ENCODE assay signal across 26 cellular contexts in the genomic region with DNA sequence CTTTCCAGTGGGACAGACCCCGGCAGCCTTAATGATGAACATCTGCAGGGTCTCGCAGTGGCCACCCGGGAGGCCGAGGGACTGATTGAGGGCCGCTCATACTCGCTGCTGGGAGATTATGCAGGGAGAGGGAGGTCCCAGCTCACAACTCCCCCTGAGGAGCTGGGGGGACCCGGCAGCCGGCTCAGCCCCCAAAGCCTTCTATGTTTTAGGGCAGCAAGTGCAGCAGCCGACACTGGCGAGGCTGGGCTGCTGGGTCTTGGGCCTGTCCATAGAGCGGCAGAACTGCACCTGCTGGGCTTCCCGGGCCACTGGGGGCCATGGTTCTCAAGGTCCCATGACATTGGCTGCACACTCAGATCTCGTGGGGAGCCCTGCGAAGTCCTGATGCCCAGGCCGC.
"Had no signal": no experiment of that assay in that cellular context is flagged by ENCODE, and none has a peak within 500 bp of the region (broad histone marks: within the 10 kb centered on the region; RNA-seq: fewer than 3 reads in every experiment).

No MANE protein-coding gene starts in this region.

- H3K27ac ChIP-seq: ascending aorta, cardiac muscle cell had no signal

- H3K9me3 ChIP-seq: ascending aorta had no signal

- H3K4me3 ChIP-seq: ascending aorta, cardiac muscle cell had no signal

- H3K27me3 ChIP-seq: ascending aorta, cardiac muscle cell had no signal

- DNase-seq: activated CD4-positive, alpha-beta T cell treated with anti-CD3 and anti-CD28 coated beads, Interleukin-2, amount 10 ng/mL, durations not matched to agents 24 days and 14 days; activated CD4-positive, alpha-beta T cell treated with anti-CD3 and anti-CD28 coated beads, Interleukin-2, amount 50 U/mL, for 4 hours; activated CD8-positive, alpha-beta T cell treated with anti-CD3 and anti-CD28 coated beads for 36 hours; activated effector memory CD4-positive, alpha-beta T cell treated with anti-CD3 and anti-CD28 coated beads, Interleukin-2, amount 50 U/mL, for 16 hours; activated naive CD4-positive, alpha-beta T cell; activated naive CD4-positive, alpha-beta T cell treated with anti-CD3 and anti-CD28 coated beads, Interleukin-2, amount 50 U/mL, for 16 hours; activated naive CD8-positive, alpha-beta T cell treated with anti-CD3 and anti-CD28 coated beads for 36 hours; activated T-cell treated with anti-CD3 and anti-CD28 coated beads, Interleukin-2, amount 50 U/mL, for 1 hour; activated T-cell treated with anti-CD3 and anti-CD28 coated beads, Interleukin-2, amount 50 U/mL, for 72 hours; amniotic stem cell; Karpas-422; KBM-7; NCI-H1048; NCI-H1436 treated with DMSO at 0.1 percent for 48 hours; NCI-H1694 treated with DMSO at 0.1 percent for 48 hours; NCI-H2107; NCI-H2171; NCI-H510A; NCI-H526; NCI-H748 treated with DMSO at 0.1 percent for 48 hours; NK-92 treated with Interleukin-12 subunit alpha and Interleukin-12 subunit beta, amount 100 ng/mL, for 24 hours; Right ventricle myocardium superior; T1000 had no signal

- ATAC-seq: activated CD8-positive, alpha-beta T cell treated with anti-CD3 and anti-CD28 coated beads for 36 hours; activated T-cell treated with anti-CD3 and anti-CD28 coated beads, Interleukin-2, amount 50 U/mL, for 72 hours; activated T-helper 17 cell treated with anti-CD3 and anti-CD28 coated beads, Interleukin-2, amount 50 U/mL, for 72 hours had no signal
